ENCODE assay signal across 1 cellular context in genomic region chr14:103793192-103793591, GRCh38.
TF ChIP-seq lines count a peak whose summit lies in the region.

No MANE protein-coding gene starts in this region.

TF ChIP-seq in HepG2, 621 proteins besides CTCF, POLR2A, EP300 and RAD21:
- peak; percentile 91 for TF ChIP-seq HNRNPK (IDR thresholded peaks at IDR 0.05; ENCODE audit: low read depth, low read length, poor library complexity, severe bottlenecking)
TF ChIP-seq in HepG2: peak in this region for 1; not testable (repeated sequence) for 620.
